In genomic region chr1:6578624-6579373, GRCh38 we compare ENCODE assay signal across 10 cellular contexts. TPM values are rescaled to one million over a fixed set of nuclear protein-coding genes. Genes with fewer than 3 reads are reported as not detected.
A peak's percentile ranks its signal among the peaks of the same experiment; 100 is the strongest.
DNase-seq lines count a peak whose midpoint lies in the region; ATAC-seq and TF ChIP-seq lines count a peak whose summit lies in the region.
"Had no signal": no experiment of that assay in that cellular context is flagged by ENCODE, and none has a peak within 500 bp of the region (broad histone marks: within the 10 kb centered on the region; RNA-seq: fewer than 3 reads in every experiment).

No MANE protein-coding gene starts in this region.

- H3K9me3 Mint-ChIP-seq in central memory CD8-positive, alpha-beta T cell, result no peaks in the 10 kb centered on the region

- ATAC-seq in heart left ventricle (no peak), HG02840 (IDR thresholded peaks at IDR 0.05; ENCODE audit: low FRiP score, unreplicated experiment) (no peak), GM19455 (IDR thresholded peaks at IDR 0.05; ENCODE audit: unreplicated experiment) (no peak)
- no peak for ATAC-seq in central memory CD8-positive, alpha-beta T cell (replicated peaks; ENCODE audit: extremely low read depth, poor library complexity, severe bottlenecking)

- intact Hi-C loops in heart left ventricle (cut with DNase I), result loop anchor here in 1 of 10 donors (2.0 kb wide), 2 partner anchors 24 to 46 kb away; partner anchors contain the start of genes NOL9, TAS1R1 and THAP3
- intact Hi-C loops in cardiac septum (cut with DNase I), result loop anchor here (2.0 kb wide), 2 partner anchors 24 to 46 kb away; partner anchors contain the start of genes NOL9, TAS1R1 and THAP3

- peak overlapping the region in 9 of 12 donors; percentile 66 to 97 (median 89) for H3K4me3 ChIP-seq in heart left ventricle
- H3K4me3 ChIP-seq in muscle layer of duodenum (ENCODE audit: low read depth in 1 of 2, low read length in 2 of 2), result peak overlapping the region; percentile 44 to 82
- H3K4me3 ChIP-seq in urinary bladder (ENCODE audit: low read depth, low read length), result no peak overlapping the region

- H3K27me3 ChIP-seq in heart left ventricle (no peaks in the 10 kb centered on the region), muscle layer of duodenum (ENCODE audit: low read depth, low read length) (no peaks in the 10 kb centered on the region)

- peak overlapping the region; percentile 97 for H3K27ac Mint-ChIP-seq in central memory CD8-positive, alpha-beta T cell (ENCODE audit: low read depth)

- H3K36me3 Mint-ChIP-seq in central memory CD8-positive, alpha-beta T cell (ENCODE audit: insufficient read depth), result peaks cover 11% of the 10 kb centered on the region

- H3K4me3 Mint-ChIP-seq in central memory CD8-positive, alpha-beta T cell, result peak overlapping the region; percentile 96

- no peak for TF ChIP-seq CTCF in heart left ventricle (IDR thresholded peaks at IDR 0.05)

- DNase-seq in heart left ventricle (no peak), cardiac septum (ENCODE audit: low spot score) (no peak), cerebellar nuclear complex (lab: John Stamatoyannopoulos, UW) (no peak)
- DNase-seq in central memory CD8-positive, alpha-beta T cell (ENCODE audit: low spot score in 2 of 2), result no peak

- WGBS in heart left ventricle, 4 donors, result 83 to 92% (median 89%) methylated on average over 14 of the region's 14 CpGs
- WGBS in urinary bladder, result 93% methylated on average over 14 of the region's 14 CpGs

- H3K4me1 ChIP-seq in heart left ventricle (peaks cover 6 to 45% (median 29%) of the 10 kb centered on the region in 12 donors), muscle layer of duodenum (ENCODE audit: control insufficient read depth in 1 of 2, insufficient read depth in 2 of 2, low read length in 2 of 2) (peaks cover 16 to 21% of the 10 kb centered on the region in 2 donors), urinary bladder (ENCODE audit: insufficient read depth) (peaks cover 2% of the 10 kb centered on the region)

- no peak for TF ChIP-seq POLR2A in heart left ventricle (IDR thresholded peaks at IDR 0.05)

- H3K27ac ChIP-seq in heart left ventricle (peak overlapping the region in 11 of 12 donors; percentile 79 to 97 (median 92)), muscle layer of duodenum (ENCODE audit: low read length) (peak overlapping the region; percentile 88), urinary bladder (ENCODE audit: low read depth) (peak overlapping the region; percentile 91)

- H3K9me3 ChIP-seq in heart left ventricle, result no peaks in the 10 kb centered on the region
- H3K9me3 ChIP-seq in muscle layer of duodenum (ENCODE audit: control insufficient read depth in 1 of 2, low read length in 2 of 2), result no peaks in the 10 kb centered on the region

- peaks cover 36% of the 10 kb centered on the region for H3K4me1 Mint-ChIP-seq in central memory CD8-positive, alpha-beta T cell

- H3K27me3 Mint-ChIP-seq in central memory CD8-positive, alpha-beta T cell, result no peaks in the 10 kb centered on the region

- peaks cover 0 to 5% (median 0%) of the 10 kb centered on the region in 9 donors for H3K36me3 ChIP-seq in heart left ventricle
- no peaks in the 10 kb centered on the region for H3K36me3 ChIP-seq in muscle layer of duodenum (ENCODE audit: control insufficient read depth in 1 of 2, insufficient read depth in 2 of 2, low read length in 2 of 2)
- no peaks in the 10 kb centered on the region for H3K36me3 ChIP-seq in urinary bladder (ENCODE audit: insufficient read depth)

RNA-seq across cellular contexts. Expression of gene ZBTB48, which starts 1.0 kb away (rescaled TPM):
- total RNA-seq in heart left ventricle, result 10 to 100 TPM in 7 of 9 donors, 1 to 10 TPM in 2; 6.4 to 23.1 (median 11.8) TPM
- polyA plus RNA-seq in heart left ventricle, result 10 to 100 TPM; 12.4 to 17.0 TPM
- 10.7 TPM for total RNA-seq in cardiac septum
- 19.6 TPM for total RNA-seq in urinary bladder
- 32.2 TPM for polyA plus RNA-seq in urinary bladder

RNA-seq across cellular contexts. Expression of gene TAS1R1, which starts 23.7 kb away (rescaled TPM):
- not detected for total RNA-seq in heart left ventricle
- not detected for polyA plus RNA-seq in heart left ventricle
- not detected for total RNA-seq in cardiac septum
- total RNA-seq in urinary bladder, result not detected
- polyA plus RNA-seq in urinary bladder, result 0.06 TPM
- total RNA-seq: aorta, renal cortical epithelial cell had no signal

RNA-seq across cellular contexts. Expression of gene KLHL21, which starts 23.9 kb away (rescaled TPM):
- total RNA-seq in heart left ventricle (100 to 1,000 TPM in 1 of 9 donors, 10 to 100 TPM in 8; 38.7 to 179 (median 65.4) TPM), cardiac septum (33.1 TPM), urinary bladder (17.0 TPM)
- polyA plus RNA-seq in heart left ventricle (10 to 100 TPM; 28.6 to 47.8 TPM), urinary bladder (72.4 TPM)

RNA-seq across cellular contexts. Expression of gene NOL9, which starts 24.5 kb away (rescaled TPM):
- 10 to 100 TPM; 13.1 to 20.6 (median 16.5) TPM for total RNA-seq in heart left ventricle
- 1 to 10 TPM; 5.7 to 5.8 TPM for polyA plus RNA-seq in heart left ventricle
- 16.5 TPM for total RNA-seq in cardiac septum
- total RNA-seq in urinary bladder, result 28.6 TPM
- polyA plus RNA-seq in urinary bladder, result 4.0 TPM

RNA-seq across cellular contexts. Expression of gene PHF13, which starts 34.7 kb away (rescaled TPM):
- 10 to 100 TPM in 2 of 9 donors, 1 to 10 TPM in 7; 3.5 to 11.2 (median 7.9) TPM for total RNA-seq in heart left ventricle
- 1 to 10 TPM; 2.9 to 7.3 TPM for polyA plus RNA-seq in heart left ventricle
- total RNA-seq in cardiac septum, result 9.3 TPM
- total RNA-seq in urinary bladder, result 16.3 TPM
- 19.0 TPM for polyA plus RNA-seq in urinary bladder
